Comparison of ENCODE assay signal across 28 cellular contexts in genomic region chr10:27709304-27709703, GRCh38. TPM values are rescaled to one million over a fixed set of nuclear protein-coding genes. Genes with fewer than 3 reads are reported as not detected.
"Had no signal": no experiment of that assay in that cellular context is flagged by ENCODE, and none has a peak within 500 bp of the region (broad histone marks: within the 10 kb centered on the region; RNA-seq: fewer than 3 reads in every experiment).

No MANE protein-coding gene starts in this region.

- H3K27me3 ChIP-seq: left lung, neural progenitor cell, neutrophil, ovary, right atrium auricular region, right lobe of liver, stomach, testis, thyroid gland, transverse colon, upper lobe of left lung, vagina had no signal

- H3K27me3 Mint-ChIP-seq: progenitor cell of endocrine pancreas had no signal

- H3K27ac ChIP-seq: left lung, lower lobe of right lung, neural progenitor cell, neutrophil, ovary, right atrium auricular region, right lobe of liver, stomach, testis, thyroid gland, transverse colon, upper lobe of left lung, vagina had no signal

- H3K4me1 ChIP-seq: left lung, lower lobe of right lung, right atrium auricular region, right lobe of liver, testis, thyroid gland, transverse colon, upper lobe of left lung, vagina had no signal

- H3K36me3 ChIP-seq: left lung, lower lobe of right lung, neural progenitor cell, neutrophil, ovary, right atrium auricular region, right lobe of liver, stomach, thyroid gland, transverse colon, upper lobe of left lung, vagina had no signal

- H3K36me3 Mint-ChIP-seq: naive thymus-derived CD8-positive, alpha-beta T cell; neural progenitor cell; stimulated activated naive B cell treated with anti-CD40 and anti-IgM and Interleukin-4, amounts not matched to agents 10 μg/mL and 1 μg/mL and 100 μg/mL, for 72 hours had no signal

- H3K4me3 Mint-ChIP-seq: naive thymus-derived CD8-positive, alpha-beta T cell; nephron; neural progenitor cell; stimulated activated naive B cell treated with anti-CD40 and anti-IgM and Interleukin-4, amounts not matched to agents 10 μg/mL and 1 μg/mL and 100 μg/mL, for 72 hours had no signal

- H3K27ac Mint-ChIP-seq: nephron; neural progenitor cell; progenitor cell of endocrine pancreas; stimulated activated naive B cell treated with anti-CD40 and anti-IgM and Interleukin-4, amounts not matched to agents 10 μg/mL and 1 μg/mL and 100 μg/mL, for 72 hours had no signal

- DNase-seq: hippocampal formation; kidney; left colon; left lung; lower lobe of right lung; mammary epithelial cell; mesenchymal stem cell; naive thymus-derived CD8-positive, alpha-beta T cell; occipital lobe; ovary; right lobe of liver; stimulated activated CD4-positive, alpha-beta T cell treated with anti-CD3 and anti-CD28 coated beads, Interleukin-2, amount 100 ng/mL, for 24 hours; stimulated activated CD4-positive, alpha-beta T cell treated with anti-CD3 and anti-CD28 coated beads, Interleukin-4, amount 100 ng/mL, for 1 hour; stimulated activated naive B cell treated with anti-CD40 and anti-IgM and Interleukin-4, amounts not matched to agents 10 μg/mL and 1 μg/mL and 100 μg/mL, for 72 hours; stimulated activated naive CD8-positive, alpha-beta T cell treated with anti-CD3 and anti-CD28 coated beads, Interleukin-15, Interleukin-2, amounts not matched to agents 100 U/mL and 50 U/mL, for 24 hours; stomach; testis; thyroid gland; transverse colon; upper lobe of left lung had no signal

- H3K4me3 ChIP-seq: left lung, lower lobe of right lung, neural progenitor cell, ovary, right atrium auricular region, right lobe of liver, smooth muscle cell, stomach, testis, thyroid gland, transverse colon, upper lobe of left lung, vagina had no signal

- H3K9me3 ChIP-seq: left lung, lower lobe of right lung, neutrophil, ovary, right atrium auricular region, right lobe of liver, stomach, testis, thyroid gland, transverse colon, upper lobe of left lung, vagina had no signal

- H3K9me3 Mint-ChIP-seq: naive thymus-derived CD8-positive, alpha-beta T cell; nephron; neural progenitor cell; stimulated activated naive B cell treated with anti-CD40 and anti-IgM and Interleukin-4, amounts not matched to agents 10 μg/mL and 1 μg/mL and 100 μg/mL, for 72 hours had no signal

RNA-seq across cellular contexts. Expression of gene MKX, which starts 36.3 kb away (rescaled TPM):
- total RNA-seq: naive thymus-derived CD8-positive, alpha-beta T cell; pulmonary artery endothelial cell had no signal
